8 cellular contexts compared by ENCODE assay signal in the genomic region with DNA sequence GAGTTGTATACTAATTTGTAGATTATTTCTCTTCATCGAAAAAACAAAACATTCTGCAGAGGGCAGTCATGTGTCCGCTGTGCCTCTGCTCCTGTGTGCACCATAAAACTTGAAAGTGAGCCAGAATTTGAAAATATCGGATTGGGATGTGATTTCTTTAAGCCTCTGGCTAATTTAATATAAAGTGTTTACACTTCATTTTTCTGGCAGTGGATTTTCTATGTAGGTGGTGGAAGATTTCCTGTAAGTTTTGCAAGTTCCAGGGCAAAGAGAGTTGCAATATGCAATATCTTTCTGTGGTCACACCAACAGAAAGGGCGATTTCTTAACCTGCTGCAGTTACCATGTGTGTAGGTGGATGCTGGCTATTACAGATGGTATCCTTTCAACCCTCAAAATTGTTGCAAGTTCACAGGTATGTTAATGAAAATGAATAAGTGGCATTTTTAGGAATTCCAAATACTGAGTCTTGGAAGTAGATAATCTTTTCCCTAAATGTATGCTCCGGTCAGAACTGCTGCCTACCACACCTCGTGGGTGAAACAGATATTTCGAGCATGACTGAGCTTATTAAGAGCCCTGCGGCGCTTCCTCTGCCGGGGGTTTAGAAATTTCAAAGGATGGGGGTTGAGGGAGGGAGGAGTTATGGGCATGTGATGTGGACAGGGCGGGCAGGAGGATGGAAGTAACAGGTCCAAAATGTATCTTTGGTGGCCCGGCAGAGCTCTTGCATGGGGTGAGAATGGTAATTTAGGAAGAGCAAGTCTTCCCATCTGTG.
DNase-seq lines count a peak whose midpoint lies in the region; ATAC-seq and TF ChIP-seq lines count a peak whose summit lies in the region.

No MANE protein-coding gene starts in this region.

- no peaks in the 10 kb centered on the region for H3K27me3 Mint-ChIP-seq in CD14-positive monocyte (ENCODE audit: low read depth in 3 of 3)

- H3K27me3 ChIP-seq in HCT116 (ENCODE audit: insufficient read depth, low read length): no peaks in the 10 kb centered on the region
- no peaks in the 10 kb centered on the region for H3K27me3 ChIP-seq in right atrium auricular region
- no peaks in the 10 kb centered on the region for H3K27me3 ChIP-seq in aorta (ENCODE audit: control insufficient read depth in 1 of 2, insufficient read depth in 2 of 2, low read length in 1 of 2)
- no peaks in the 10 kb centered on the region for H3K27me3 ChIP-seq in testis

- H3K9me2 ChIP-seq in HCT116 (ENCODE audit: insufficient read depth): no peaks in the 10 kb centered on the region
- no peaks in the 10 kb centered on the region for H3K9me2 ChIP-seq in OCI-LY7 (ENCODE audit: insufficient read depth, low read length)

- H3K9ac ChIP-seq in HCT116 (ENCODE audit: low read length): peak overlapping the region; percentile 37

- peak overlapping the region; percentile 24 for H2AFZ ChIP-seq in HCT116 (ENCODE audit: low read depth, low read length, poor library complexity, severe bottlenecking)
- no peak overlapping the region for H2AFZ ChIP-seq in OCI-LY7 (ENCODE audit: low read length)

- intact Hi-C loops in CD14-positive monocyte (cut with micrococcal nuclease) (no loop called here), HCT116 (cut with micrococcal nuclease) (no loop called here), aorta (cut with DNase I) (no loop called here), OCI-LY7 (cut with micrococcal nuclease; ENCODE audit: unreplicated experiment) (no loop called here), testis (cut with DNase I; ENCODE audit: low total_unique reads) (no loop called here)

- H3K4me1 Mint-ChIP-seq in CD14-positive monocyte: peaks cover 62% of the 10 kb centered on the region

- peak overlapping the region; percentile 75 to 94 (median 91) for H3K27ac Mint-ChIP-seq in CD14-positive monocyte

- WGBS in aorta, 2 donors: 21 to 24% methylated on average over 12 of the region's 12 CpGs
- WGBS in testis, 2 donors: 72 to 73% methylated on average over 12 of the region's 12 CpGs

- H3K4me3 Mint-ChIP-seq in CD14-positive monocyte: peak overlapping the region; percentile 72 to 93

- peaks cover 0 to 5% (median 0%) of the 10 kb centered on the region in 7 donors for H3K9me3 Mint-ChIP-seq in CD14-positive monocyte

- H3K4me2 ChIP-seq in HCT116 (ENCODE audit: low read length) (peak overlapping the region; percentile 79), OCI-LY7 (ENCODE audit: low read length) (no peak overlapping the region)

- RAD21 ChIA-PET in HCT116 (lab: Charles Lee; ENCODE audit: low non-redundant PET in 1 of 2, low total read pairs in 2 of 2, uncharacterized antibody in 2 of 2, unreplicated experiment in 2 of 2): interaction anchor here (0.6 kb wide), 2 partner anchors 9 to 24 kb away, joined by 3 read pairs; no protein-coding TSS in a partner anchor

- H3K36me3 ChIP-seq in HCT116 (ENCODE audit: control insufficient read depth in 1 of 2, insufficient read depth in 2 of 2, low read length in 2 of 2) (no peaks in the 10 kb centered on the region), right atrium auricular region (no peaks in the 10 kb centered on the region), aorta (ENCODE audit: control insufficient read depth in 1 of 2, insufficient read depth in 2 of 2, low read length in 1 of 2) (no peaks in the 10 kb centered on the region), OCI-LY7 (ENCODE audit: insufficient read depth, low read length) (no peaks in the 10 kb centered on the region), testis (ENCODE audit: low read depth, missing control alignments) (no peaks in the 10 kb centered on the region)

- in situ Hi-C loops in SK-MEL-5 (cut with HindIII; ENCODE audit: low pct_unique_long_range_greater_than_20kb, low sequenced_read_pairs): no loop called here

- TF ChIP-seq CTCF in CD14-positive monocyte (IDR thresholded peaks at IDR 0.05) (no peak), HCT116 (IDR thresholded peaks at IDR 0.05 in 2 of 3, conservative IDR thresholded peaks at IDR 0.05 in 1 of 3; ENCODE audit: borderline replicate concordance in 1 of 3, insufficient read depth in 1 of 3, low read depth in 2 of 3, low read length in 2 of 3) (0 out of 6 replicates have a peak, but pooled peaks of 1 of the 3 experiments have one; percentile 14), right atrium auricular region (IDR thresholded peaks at IDR 0.05) (no peak), OCI-LY7 (conservative IDR thresholded peaks at IDR 0.05; ENCODE audit: low read length) (no peak), testis (IDR thresholded peaks at IDR 0.05) (no peak)

- peak; percentile 22; the same call in 1 of the 2 replicates for TF ChIP-seq RAD21 in HCT116 (IDR thresholded peaks at IDR 0.05; ENCODE audit: low read depth)

- peaks cover 22 to 25% of the 10 kb centered on the region in 2 experiments for H3K4me1 ChIP-seq in HCT116 (ENCODE audit: control insufficient read depth in 1 of 2, insufficient read depth in 2 of 2, low read length in 2 of 2)
- peaks cover 0 to 65% of the 10 kb centered on the region in 2 donors for H3K4me1 ChIP-seq in right atrium auricular region
- H3K4me1 ChIP-seq in aorta (ENCODE audit: control insufficient read depth in 1 of 2, insufficient read depth in 2 of 2, low read length in 2 of 2): peaks cover 11 to 17% of the 10 kb centered on the region in 2 donors
- H3K4me1 ChIP-seq in OCI-LY7 (ENCODE audit: insufficient read depth, low read length, poor library complexity, severe bottlenecking): peaks cover 5% of the 10 kb centered on the region
- H3K4me1 ChIP-seq in testis: peaks cover 44% of the 10 kb centered on the region

- H3K36me3 Mint-ChIP-seq in CD14-positive monocyte: peaks cover 0 to 7% of the 10 kb centered on the region in 2 donors

- ATAC-seq in HCT116 (peak; percentile 93), aorta (ENCODE audit: low FRiP score) (no peak), GM21423 (IDR thresholded peaks at IDR 0.05; ENCODE audit: unreplicated experiment) (no peak)

- DNase-seq in CD14-positive monocyte (ENCODE audit: low spot score): peak; percentile 56
- peak; percentile 40 for DNase-seq in HCT116 (ENCODE audit: low read depth, low spot score)
- peak; percentile 98 for DNase-seq in SK-MEL-5 (ENCODE audit: low read depth, low spot score)
- DNase-seq in right atrium auricular region (ENCODE audit: low spot score): no peak
- DNase-seq in aorta: peak in 1 of 2 donors; percentile 79
- DNase-seq in OCI-LY7 (ENCODE audit: low spot score): no peak
- no peak for DNase-seq in testis

- BruUV-seq in HCT116 (replicated peaks; lab: Mats Ljungman, UMichigan): no TSS peak
- no TSS peak for BruUV-seq in OCI-LY7 (replicated peaks; lab: Mats Ljungman, UMichigan)

- H3K4me3 ChIP-seq in HCT116 (replicated peaks in 1 of 2; ENCODE audit: low read depth in 1 of 2, low read length in 2 of 2): peak overlapping the region; percentile 12 to 39; a peak in 3 of 4 replicates
- H3K4me3 ChIP-seq in right atrium auricular region: no peak overlapping the region
- no peak overlapping the region for H3K4me3 ChIP-seq in aorta (ENCODE audit: low read length in 2 of 2)
- no peak overlapping the region for H3K4me3 ChIP-seq in OCI-LY7 (ENCODE audit: low read depth, low read length, poor library complexity, severe bottlenecking)
- no peak overlapping the region for H3K4me3 ChIP-seq in testis

- H3K27ac ChIP-seq in HCT116 (ENCODE audit: low read depth, low read length) (peak overlapping the region; percentile 18; the same call in 1 of the 2 replicates), right atrium auricular region (peak overlapping the region; percentile 72 to 82), aorta (ENCODE audit: low read depth in 1 of 2, low read length in 2 of 2) (peak overlapping the region; percentile 77 to 83), OCI-LY7 (ENCODE audit: low read depth, low read length, poor library complexity, severe bottlenecking) (no peak overlapping the region), testis (no peak overlapping the region)

- CTCF ChIA-PET in HCT116 (lab: Charles Lee) (interaction anchor here (1.3 to 3.5 kb wide), 2 partner anchors 8 to 23 kb away, joined by 3 to 22 read pairs; no protein-coding TSS in a partner anchor), OCI-LY7 (lab: Charles Lee; ENCODE audit: unreplicated experiment) (no interaction called here)

- H4K20me1 ChIP-seq in HCT116 (ENCODE audit: insufficient read depth): no peaks in the 10 kb centered on the region
- no peaks in the 10 kb centered on the region; the same call in 1 of the 2 replicates for H4K20me1 ChIP-seq in OCI-LY7 (ENCODE audit: insufficient read depth, low read length)

- H3K79me2 ChIP-seq in HCT116 (ENCODE audit: insufficient read depth, low read length) (no peaks in the 10 kb centered on the region), OCI-LY7 (ENCODE audit: insufficient read depth, low read depth, low read length) (no peaks in the 10 kb centered on the region)

- POLR2A ChIA-PET in HCT116 (lab: Charles Lee): no interaction called here
- POLR2A ChIA-PET in OCI-LY7 (lab: Charles Lee): no interaction called here

- no peak for TF ChIP-seq POLR2A in HCT116 (IDR thresholded peaks at IDR 0.05; ENCODE audit: borderline replicate concordance, extremely low read depth, insufficient read depth, insufficient read length)
- TF ChIP-seq POLR2A in testis (IDR thresholded peaks at IDR 0.05): no peak

- H3K9me3 ChIP-seq in HCT116 (ENCODE audit: control insufficient read depth in 1 of 2, insufficient read depth in 1 of 2, low read depth in 1 of 2, low read length in 2 of 2) (no peaks in the 10 kb centered on the region), right atrium auricular region (no peaks in the 10 kb centered on the region), aorta (ENCODE audit: control insufficient read depth, low read length) (no peaks in the 10 kb centered on the region), OCI-LY7 (ENCODE audit: low read length) (no peaks in the 10 kb centered on the region), testis (no peaks in the 10 kb centered on the region)

TF ChIP-seq in HCT116, 20 proteins besides CTCF, POLR2A, EP300 and RAD21:
- TF ChIP-seq FOSL1 (IDR thresholded peaks at IDR 0.05; ENCODE audit: low read depth) (0 out of 2 replicates have a peak, but pooled peaks have one; percentile 14), JUND (IDR thresholded peaks at IDR 0.05) (peak; percentile 46; the same call in 1 of the 2 replicates), POLR2AphosphoS5 (IDR thresholded peaks at IDR 0.05; ENCODE audit: low read depth, low read length) (no peak)
- TF ChIP-seq, protein P1, sequence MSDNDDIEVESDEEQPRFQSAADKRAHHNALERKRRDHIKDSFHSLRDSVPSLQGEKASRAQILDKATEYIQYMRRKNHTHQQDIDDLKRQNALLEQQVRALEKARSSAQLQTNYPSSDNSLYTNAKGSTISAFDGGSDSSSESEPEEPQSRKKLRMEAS (IDR thresholded peaks at IDR 0.05): peak; percentile 53

Comparison
In these comparisons a context has a peak if more than half of its experiments do, and no peak if none do; other contexts are left out.
1. DNase-seq: peak in CD14-positive monocyte (single experiment), HCT116 (single experiment) and SK-MEL-5 (single experiment); none in right atrium auricular region (single experiment), OCI-LY7 (single experiment) and testis (single experiment).
2. H3K27ac ChIP-seq: peak in HCT116 (single experiment), right atrium auricular region (2 of 2) and aorta (2 of 2); none in OCI-LY7 (single experiment) and testis (0 of 2).
3. H3K4me3 ChIP-seq: peak in HCT116 (2 of 2); none in right atrium auricular region (0 of 2), aorta (0 of 2), OCI-LY7 (single experiment) and testis (0 of 2).